In the genomic region with DNA sequence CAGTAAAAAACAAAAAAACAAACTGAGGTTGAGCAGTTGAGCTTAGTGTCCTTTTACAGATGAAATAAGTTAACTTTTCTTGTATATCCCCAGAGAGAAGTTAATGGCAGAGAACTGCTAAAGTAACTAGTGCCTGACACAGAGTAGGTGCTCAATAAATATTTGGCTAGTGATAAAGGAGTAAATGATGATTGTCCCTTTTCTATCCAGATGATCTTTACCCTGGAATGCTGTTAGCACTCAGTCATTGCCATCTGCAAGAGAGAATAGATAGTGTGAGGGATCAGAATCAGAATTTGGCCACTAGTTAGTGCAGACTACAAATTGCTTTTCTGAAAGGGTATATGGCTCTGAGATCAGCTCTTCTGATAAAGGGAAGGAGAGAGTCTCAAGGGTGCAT, we compare ENCODE assay signal across 1 cellular context.
TF ChIP-seq lines count a peak whose summit lies in the region.

No MANE protein-coding gene starts in this region.

TF ChIP-seq in K562, 482 proteins besides CTCF, POLR2A, EP300 and RAD21:
- TF ChIP-seq SMARCA5 (IDR thresholded peaks at IDR 0.05), result no peak
- TF ChIP-seq, protein P1, sequence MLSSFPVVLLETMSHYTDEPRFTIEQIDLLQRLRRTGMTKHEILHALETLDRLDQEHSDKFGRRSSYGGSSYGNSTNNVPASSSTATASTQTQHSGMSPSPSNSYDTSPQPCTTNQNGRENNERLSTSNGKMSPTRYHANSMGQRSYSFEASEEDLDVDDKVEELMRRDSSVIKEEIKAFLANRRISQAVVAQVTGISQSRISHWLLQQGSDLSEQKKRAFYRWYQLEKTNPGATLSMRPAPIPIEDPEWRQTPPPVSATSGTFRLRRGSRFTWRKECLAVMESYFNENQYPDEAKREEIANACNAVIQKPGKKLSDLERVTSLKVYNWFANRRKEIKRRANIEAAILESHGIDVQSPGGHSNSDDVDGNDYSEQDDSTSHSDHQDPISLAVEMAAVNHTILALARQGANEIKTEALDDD (IDR thresholded peaks at IDR 0.05), result peak; percentile 57
